14 cellular contexts compared by ENCODE assay signal in the genomic region with DNA sequence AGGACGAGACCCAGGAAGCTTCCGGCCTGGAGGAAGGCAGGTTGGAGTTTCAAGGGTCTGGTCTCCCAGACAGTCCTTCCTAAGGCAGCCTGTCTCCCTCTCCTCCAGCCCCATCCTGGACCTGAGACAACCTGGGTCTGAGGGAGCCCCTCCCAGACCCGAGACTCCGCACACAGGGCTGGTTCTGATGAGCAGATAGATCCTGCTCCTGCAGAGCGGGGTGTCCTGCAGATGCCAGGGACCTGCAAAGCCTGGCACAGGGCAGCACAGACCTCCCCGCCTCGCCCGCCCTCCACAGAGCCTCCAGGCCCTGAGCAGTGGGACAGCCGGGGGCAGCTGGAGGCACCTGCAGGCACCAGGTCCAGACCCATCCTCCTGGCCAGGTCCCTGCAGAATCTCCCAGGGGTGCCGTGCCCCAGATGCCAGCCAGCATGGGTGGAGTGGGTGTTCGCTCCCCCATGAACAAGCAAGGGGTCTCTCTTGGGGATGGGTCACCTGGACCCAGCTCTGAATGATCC. TPM values are rescaled to one million over a fixed set of nuclear protein-coding genes. Genes with fewer than 3 reads are reported as not detected.
DNase-seq lines count a peak whose midpoint lies in the region; ATAC-seq, FAIRE-seq and TF ChIP-seq lines count a peak whose summit lies in the region.
"Had no signal": no experiment of that assay in that cellular context is flagged by ENCODE, and none has a peak within 500 bp of the region (broad histone marks: within the 10 kb centered on the region; RNA-seq: fewer than 3 reads in every experiment).

No MANE protein-coding gene starts in this region.

- H3K4me2 ChIP-seq in H1 (ENCODE audit: insufficient read depth in 1 of 2, low read depth in 2 of 2, low read length in 2 of 2) (no peak overlapping the region), neural progenitor cell (no peak overlapping the region)

- intact Hi-C loops in Right ventricle myocardium superior (cut with DNase I) (no loop called here), Right ventricle myocardium inferior (cut with DNase I) (no loop called here)

- TF ChIP-seq CTCF in H1 (IDR thresholded peaks at IDR 0.05; ENCODE audit: control extremely low read depth in 1 of 3, insufficient read depth in 1 of 3, low read depth in 1 of 3, low read length in 3 of 3): no peak
- no peak for TF ChIP-seq CTCF in neural progenitor cell (IDR thresholded peaks at IDR 0.05)

- peaks cover 0 to 8% of the 10 kb centered on the region in 2 experiments; a peak in 1 of 4 replicates for H3K79me2 ChIP-seq in H1 (ENCODE audit: control insufficient read depth in 1 of 2, insufficient read depth in 2 of 2, low read length in 2 of 2)
- peaks cover 6% of the 10 kb centered on the region for H3K79me2 ChIP-seq in neural progenitor cell (ENCODE audit: low read depth)

- H3K27ac ChIP-seq in H1 (ENCODE audit: low read depth, low read length) (no peak overlapping the region), neural progenitor cell (no peak overlapping the region)

- H3F3A ChIP-seq in neural progenitor cell (ENCODE audit: low read depth): peaks cover 12% of the 10 kb centered on the region

- no peak overlapping the region for H3K56ac ChIP-seq in H1 (replicated peaks; ENCODE audit: insufficient read length, low read depth, low read length)

- peaks cover 12% of the 10 kb centered on the region for H3K4me1 Mint-ChIP-seq in neural progenitor cell

- H4K20me1 ChIP-seq in H1 (replicated peaks in 1 of 2; ENCODE audit: control insufficient read depth in 1 of 2, insufficient read depth in 2 of 2, low read length in 2 of 2) (peaks cover 5 to 13% of the 10 kb centered on the region in 2 experiments), neural progenitor cell (ENCODE audit: low read depth) (peaks cover 40% of the 10 kb centered on the region)

- H2AFZ ChIP-seq in H1 (ENCODE audit: low read length) (no peak overlapping the region), neural progenitor cell (replicated peaks) (no peak overlapping the region)

- TF ChIP-seq RAD21 in H1 (IDR thresholded peaks at IDR 0.05 in 1 of 2, conservative IDR thresholded peaks at IDR 0.05 in 1 of 2; ENCODE audit: low read depth in 2 of 2, low read length in 2 of 2): no peak

- H3K27ac Mint-ChIP-seq in neural progenitor cell: peak overlapping the region; percentile 43

- H3K9ac ChIP-seq in H1 (replicated peaks in 1 of 4; ENCODE audit: extremely low read depth in 1 of 4, low read depth in 3 of 4, low read length in 3 of 4): no peak overlapping the region
- no peak overlapping the region for H3K9ac ChIP-seq in neural progenitor cell

- no peak for ATAC-seq in Right ventricle myocardium superior (ENCODE audit: poor library complexity)
- ATAC-seq in Right ventricle myocardium inferior: no peak
- ATAC-seq in HG03354 (IDR thresholded peaks at IDR 0.05; ENCODE audit: poor library complexity, severe bottlenecking, unreplicated experiment): no peak
- ATAC-seq in GM19351 (IDR thresholded peaks at IDR 0.05; ENCODE audit: unreplicated experiment): no peak

- no peak overlapping the region for H3K4ac ChIP-seq in H1 (replicated peaks; ENCODE audit: insufficient read length, low read depth, low read length)

- no peak overlapping the region for H3K23ac ChIP-seq in H1 (ENCODE audit: insufficient read length)

- WGBS in H1 (ENCODE audit: extremely low coverage in 1 of 2, insufficient coverage in 1 of 2, insufficient read length in 1 of 2, insufficient replicate concordance in 2 of 2, low coverage in 1 of 2, low lambda C conversion rate in 2 of 2, missing lambda C conversion rate in 1 of 2), 2 experiments: 89% methylated on average over 9 of the region's 11 CpGs; no CpG with 5 or more reads in 1 of the 2 experiments

- H2BK20ac ChIP-seq in H1 (ENCODE audit: low read length): no peak overlapping the region

- H3K23me2 ChIP-seq in H1 (ENCODE audit: low read depth, low read length): peaks cover 15% of the 10 kb centered on the region; the same call in 1 of the 2 replicates

- H3K18ac ChIP-seq in H1 (ENCODE audit: extremely low read depth, low read length): no peak overlapping the region

- no peak overlapping the region for H4K8ac ChIP-seq in H1 (ENCODE audit: extremely low read depth, insufficient read depth, low read length)

- POLR2A ChIA-PET in H1 (lab: Charles Lee; ENCODE audit: partially characterized antibody): interaction anchor here (1.2 kb wide), 2 partner anchors 9 to 32 kb away, joined by 4 read pairs; no protein-coding TSS in a partner anchor

- peaks cover 0 to 19% (median 7%) of the 10 kb centered on the region in 4 experiments; a peak in 6 of 7 replicates for H3K4me1 ChIP-seq in H1 (replicated peaks in 1 of 4; ENCODE audit: control insufficient read depth in 3 of 4, insufficient read depth in 4 of 4, low read length in 3 of 4)
- H3K4me1 ChIP-seq in neural progenitor cell: peaks cover 14% of the 10 kb centered on the region

- no peak for TF ChIP-seq POLR2A in H1 (IDR thresholded peaks at IDR 0.05; ENCODE audit: control extremely low read depth in 1 of 2, low read depth in 2 of 2, low read length in 2 of 2)

- CTCF ChIA-PET in H1 (lab: Charles Lee; ENCODE audit: partially characterized antibody): interaction anchor here (0.7 to 2.5 kb wide), 5 partner anchors 14 to 62 kb away, joined by 3 to 9 read pairs (median 5); no protein-coding TSS in a partner anchor

- peaks cover 4% of the 10 kb centered on the region for H3K36me3 Mint-ChIP-seq in neural progenitor cell

- no peak overlapping the region for H3K4me3 Mint-ChIP-seq in neural progenitor cell

- peaks cover 12% of the 10 kb centered on the region for H3K27me3 Mint-ChIP-seq in neural progenitor cell (ENCODE audit: insufficient read depth, low read depth)

- H3K27me3 ChIP-seq in H1 (replicated peaks in 1 of 4; ENCODE audit: control insufficient read depth in 3 of 4, extremely low read depth in 1 of 4, insufficient read depth in 3 of 4, low read length in 3 of 4) (peaks cover 6 to 32% (median 24%) of the 10 kb centered on the region in 4 experiments), neural progenitor cell (peaks cover 37% of the 10 kb centered on the region)
- H3K27me3 ChIP-seq: SJCRH30 had no signal

- FAIRE-seq in H1 (lab: Jason Lieb, UNC): no peak

- H3K9me3 ChIP-seq in H1 (ENCODE audit: insufficient read depth in 2 of 2, low read depth in 1 of 2, low read length in 1 of 2): no peaks in the 10 kb centered on the region
- no peaks in the 10 kb centered on the region for H3K9me3 ChIP-seq in neural progenitor cell (ENCODE audit: low read depth)

- H2BK12ac ChIP-seq in H1 (ENCODE audit: low read depth, low read length): 0 out of 2 replicates have a peak overlapping the region, but pooled peaks have one; percentile 50

- DNase-seq in Right ventricle myocardium superior: peak; percentile 43
- DNase-seq in Right ventricle myocardium inferior (ENCODE audit: missing footprints): no peak
- peak in 1 of 2 experiments; percentile 46 for DNase-seq in H1 (ENCODE audit: low read depth in 1 of 2, low spot score in 2 of 2)
- DNase-seq in neural progenitor cell (ENCODE audit: low spot score): no peak
- DNase-seq in ureter (ENCODE audit: low spot score): peak; percentile 51
- DNase-seq in NCI-H2081 treated with DMSO at 0.1 percent for 48 hours (lab: John Stamatoyannopoulos, UW): no peak
- DNase-seq: HCEC 1CT; NCI-H187; stimulated activated naive CD4-positive, alpha-beta T cell had no signal

- no peak overlapping the region for H3K14ac ChIP-seq in H1 (ENCODE audit: insufficient read length)

- peak overlapping the region; percentile 39; the same call in 1 of the 2 replicates for H2AK5ac ChIP-seq in H1 (ENCODE audit: low read depth, low read length)

- H2BK15ac ChIP-seq in H1 (ENCODE audit: low read length): no peak overlapping the region

- peaks cover 2% of the 10 kb centered on the region; the same call in 1 of the 2 replicates for H3K79me1 ChIP-seq in H1 (ENCODE audit: low read depth, low read length)

- H3K4me3 ChIP-seq in H1 (ENCODE audit: extremely low read depth in 1 of 4, insufficient read depth in 2 of 4, low read depth in 3 of 4, low read length in 4 of 4) (no peak overlapping the region), neural progenitor cell (no peak overlapping the region)
- H3K4me3 ChIP-seq: SJCRH30 had no signal

- H4K91ac ChIP-seq in H1 (replicated peaks; ENCODE audit: insufficient read length, low read length): no peak overlapping the region

- no peak for TF ChIP-seq EP300 in H1 (IDR thresholded peaks at IDR 0.05; ENCODE audit: borderline replicate concordance in 1 of 2, low read depth in 2 of 2, low read length in 2 of 2)

- H4K5ac ChIP-seq in H1 (ENCODE audit: insufficient read length, low read depth, low read length): no peak overlapping the region

- no peak overlapping the region for H2BK120ac ChIP-seq in H1 (replicated peaks; ENCODE audit: low read depth, low read length)

- H2BK5ac ChIP-seq in H1 (ENCODE audit: low read depth, low read length): no peak overlapping the region

- H3K36me3 ChIP-seq in H1 (ENCODE audit: control insufficient read depth in 2 of 4, insufficient read depth in 4 of 4, low read length in 3 of 4): peaks cover 2 to 9% (median 4%) of the 10 kb centered on the region in 4 experiments; a peak in 7 of 8 replicates
- H3K36me3 ChIP-seq in neural progenitor cell: no peaks in the 10 kb centered on the region

- H3K9me3 Mint-ChIP-seq in neural progenitor cell: no peaks in the 10 kb centered on the region

RNA-seq across cellular contexts. Expression of gene PIM3, which starts 7.8 kb away (rescaled TPM):
- total RNA-seq in Right ventricle myocardium superior (61.5 TPM), Right ventricle myocardium inferior (56.9 TPM), neural progenitor cell (ENCODE audit: low replicate concordance) (15.1 and 37.2 TPM in 2 replicates), ureter (75.0 TPM)
- total RNA-seq in H1 (2021; fragmentation: NEBNext Ultra II Directional; extraction: Animal tissue kit (Norgen Biotek cat#: 25700)): 30.0 and 31.2 TPM in 2 replicates
- polyA plus RNA-seq in H1 (2011; rRNA removed): 22.6 and 40.2 TPM in 2 replicates
- 20.5 TPM for polyA plus RNA-seq in H1 (2011; cell fraction: cytosol; rRNA removed)
- polyA plus RNA-seq in H1 (2011; cell fraction: nucleus; rRNA removed): 43.4 TPM
- 16.0 to 28.8 TPM (median 24.5 TPM) in 4 replicates for polyA plus RNA-seq in H1 (2012, experiment 1 of 2)
- 23.8 TPM for polyA plus RNA-seq in H1 (2012, experiment 2 of 2)
- polyA plus RNA-seq in H1 (2013, experiment 1 of 2): 20.9 TPM
- 21.1 TPM for polyA plus RNA-seq in H1 (2013, experiment 2 of 2)
- 3.8 and 3.9 TPM in 2 replicates for polyA minus RNA-seq in H1 (2011; rRNA and poly(A)+ RNA removed)
- polyA minus RNA-seq in H1 (2011; cell fraction: cytosol; rRNA and poly(A)+ RNA removed): 17.7 TPM
- polyA minus RNA-seq in H1 (2011; cell fraction: nucleus; rRNA and poly(A)+ RNA removed): 20.5 TPM

RNA-seq across cellular contexts. Expression of gene IL17REL, which starts 44.2 kb away (rescaled TPM):
- not detected for total RNA-seq in Right ventricle myocardium superior
- not detected for total RNA-seq in Right ventricle myocardium inferior
- total RNA-seq in H1 (2021; fragmentation: NEBNext Ultra II Directional; extraction: Animal tissue kit (Norgen Biotek cat#: 25700)): 0.08 and 0.20 TPM in 2 replicates
- 0.15 and 0.17 TPM in 2 replicates for polyA plus RNA-seq in H1 (2011; rRNA removed)
- polyA plus RNA-seq in H1 (2011; cell fraction: cytosol; rRNA removed): 0.18 TPM
- polyA plus RNA-seq in H1 (2011; cell fraction: nucleus; rRNA removed): 0.63 TPM
- 0.10 to 0.20 TPM (median 0.13 TPM) in 4 replicates for polyA plus RNA-seq in H1 (2012, experiment 1 of 2)
- not detected for polyA plus RNA-seq in H1 (2012, experiment 2 of 2)
- 0.04 TPM for polyA plus RNA-seq in H1 (2013, experiment 1 of 2)
- 0.02 TPM for polyA plus RNA-seq in H1 (2013, experiment 2 of 2)
- polyA minus RNA-seq in H1 (2011; rRNA and poly(A)+ RNA removed): 0.06 and 0.12 TPM in 2 replicates
- polyA minus RNA-seq in H1 (2011; cell fraction: cytosol; rRNA and poly(A)+ RNA removed): 0.29 TPM
- 0.90 TPM for polyA minus RNA-seq in H1 (2011; cell fraction: nucleus; rRNA and poly(A)+ RNA removed)
- 0.15 TPM in 1 of 2 replicates, not detected in the other for total RNA-seq in neural progenitor cell (ENCODE audit: low replicate concordance)
- total RNA-seq in ureter: not detected
- total RNA-seq: renal cortical epithelial cell, SJCRH30 had no signal
- polyA plus RNA-seq: CD8-positive, alpha-beta memory T cell had no signal

RNA-seq across cellular contexts. Expression of gene CRELD2, which starts 49.9 kb away (rescaled TPM):
- total RNA-seq in Right ventricle myocardium superior (22.1 TPM), Right ventricle myocardium inferior (30.6 TPM), neural progenitor cell (ENCODE audit: low replicate concordance) (12.2 and 22.6 TPM in 2 replicates), ureter (42.8 TPM)
- total RNA-seq in H1 (2021; fragmentation: NEBNext Ultra II Directional; extraction: Animal tissue kit (Norgen Biotek cat#: 25700)): 36.6 and 39.4 TPM in 2 replicates
- 24.5 and 34.3 TPM in 2 replicates for polyA plus RNA-seq in H1 (2011; rRNA removed)
- polyA plus RNA-seq in H1 (2011; cell fraction: cytosol; rRNA removed): 35.6 TPM
- polyA plus RNA-seq in H1 (2011; cell fraction: nucleus; rRNA removed): 52.5 TPM
- polyA plus RNA-seq in H1 (2012, experiment 1 of 2): 19.3 to 35.8 TPM (median 34.6 TPM) in 4 replicates
- polyA plus RNA-seq in H1 (2012, experiment 2 of 2): 23.7 TPM
- 24.9 TPM for polyA plus RNA-seq in H1 (2013, experiment 1 of 2)
- 26.3 TPM for polyA plus RNA-seq in H1 (2013, experiment 2 of 2)
- polyA minus RNA-seq in H1 (2011; rRNA and poly(A)+ RNA removed): 6.1 and 8.2 TPM in 2 replicates
- polyA minus RNA-seq in H1 (2011; cell fraction: cytosol; rRNA and poly(A)+ RNA removed): 8.7 TPM
- 8.0 TPM for polyA minus RNA-seq in H1 (2011; cell fraction: nucleus; rRNA and poly(A)+ RNA removed)

RNA-seq across cellular contexts. Expression of gene ALG12, which starts 50.1 kb away (rescaled TPM):
- total RNA-seq in Right ventricle myocardium superior (13.8 TPM), Right ventricle myocardium inferior (16.4 TPM), neural progenitor cell (ENCODE audit: low replicate concordance) (4.9 and 14.2 TPM in 2 replicates), ureter (20.5 TPM)
- 22.5 and 25.0 TPM in 2 replicates for total RNA-seq in H1 (2021; fragmentation: NEBNext Ultra II Directional; extraction: Animal tissue kit (Norgen Biotek cat#: 25700))
- polyA plus RNA-seq in H1 (2011; rRNA removed): 13.4 and 24.1 TPM in 2 replicates
- polyA plus RNA-seq in H1 (2011; cell fraction: cytosol; rRNA removed): 16.1 TPM
- polyA plus RNA-seq in H1 (2011; cell fraction: nucleus; rRNA removed): 28.5 TPM
- polyA plus RNA-seq in H1 (2012, experiment 1 of 2): 14.6 to 25.7 TPM (median 22.3 TPM) in 4 replicates
- 19.9 TPM for polyA plus RNA-seq in H1 (2012, experiment 2 of 2)
- polyA plus RNA-seq in H1 (2013, experiment 1 of 2): 23.8 TPM
- polyA plus RNA-seq in H1 (2013, experiment 2 of 2): 25.7 TPM
- 20.3 and 23.2 TPM in 2 replicates for polyA minus RNA-seq in H1 (2011; rRNA and poly(A)+ RNA removed)
- polyA minus RNA-seq in H1 (2011; cell fraction: cytosol; rRNA and poly(A)+ RNA removed): 11.2 TPM
- 7.9 TPM for polyA minus RNA-seq in H1 (2011; cell fraction: nucleus; rRNA and poly(A)+ RNA removed)

Comparison
In these comparisons a context has a peak if more than half of its experiments do, and no peak if none do; other contexts are left out.
1. DNase-seq: peak in Right ventricle myocardium superior (single experiment) and ureter (single experiment); none in Right ventricle myocardium inferior (single experiment), neural progenitor cell (single experiment) and NCI-H2081 treated with DMSO at 0.1 percent for 48 hours (single experiment).